In genomic region chr11:17273668-17274321, GRCh38 we compare ENCODE assay signal across 1 cellular context.
TF ChIP-seq lines count a peak whose summit lies in the region.

No MANE protein-coding gene starts in this region.

TF ChIP-seq in GM23338, 12 proteins besides CTCF, POLR2A, EP300 and RAD21 (continued from another document):
- no peak for TF ChIP-seq ZNF462 (CRISPR knock-in tag; IDR thresholded peaks at IDR 0.05)
- TF ChIP-seq NANOG (IDR thresholded peaks at IDR 0.05; ENCODE audit: borderline replicate concordance) = no peak
- no peak for TF ChIP-seq JUNB (IDR thresholded peaks at IDR 0.05; ENCODE audit: unreplicated experiment)
- TF ChIP-seq EZH2phosphoT487 (IDR thresholded peaks at IDR 0.05; ENCODE audit: unreplicated experiment) = no peak
